Comparison of ENCODE assay signal across 16 cellular contexts in genomic region chr14:103071544-103072251, GRCh38. TPM values are rescaled to one million over a fixed set of nuclear protein-coding genes. Genes with fewer than 3 reads are reported as not detected.
DNase-seq lines count a peak whose midpoint lies in the region; ATAC-seq and TF ChIP-seq lines count a peak whose summit lies in the region.
"Had no signal": no experiment of that assay in that cellular context is flagged by ENCODE, and none has a peak within 500 bp of the region (broad histone marks: within the 10 kb centered on the region; RNA-seq: fewer than 3 reads in every experiment).

No MANE protein-coding gene starts in this region.

- ATAC-seq in esophagus mucosa: peak; percentile 49
- ATAC-seq in HG03097 (IDR thresholded peaks at IDR 0.05; ENCODE audit: low FRiP score, unreplicated experiment): no peak
- no peak for ATAC-seq in GM18505 (IDR thresholded peaks at IDR 0.05; ENCODE audit: unreplicated experiment)

- DNase-seq in ELF-1 (ENCODE audit: low read depth, low spot score) (peak; percentile 22), NCI-H226 (peak; percentile 57), posterior vena cava (ENCODE audit: low spot score) (peak; percentile 83), NCI-H1930 (lab: John Stamatoyannopoulos, UW) (no peak), activated gamma-delta T cell treated with Interleukin-2 at 50 U/mL for 16 hours (no peak)
- DNase-seq: activated CD4-positive, alpha-beta T cell treated with anti-CD3 and anti-CD28 coated beads for 48 hours; activated T-cell treated with anti-CD3 and anti-CD28 coated beads, Interleukin-2, amount 50 U/mL, for 1 hour; BE2C; DND-41; HCEC 1CT; NCI-H2029; T-helper 2 cell had no signal

- TF ChIP-seq POLR2A in GM18505 (IDR thresholded peaks at IDR 0.05; ENCODE audit: borderline replicate concordance, extremely low read depth, insufficient read depth, insufficient read length): no peak

- intact Hi-C loops in posterior vena cava (cut with DNase I): no loop called here

RNA-seq across cellular contexts. Expression of gene LBHD2, which starts 12.3 kb away (rescaled TPM):
- total RNA-seq in esophagus mucosa (not detected), posterior vena cava (not detected)
- total RNA-seq: fibroblast of lung had no signal

RNA-seq across cellular contexts. Expression of gene CDC42BPB, which starts 14.3 kb away (rescaled TPM):
- total RNA-seq in esophagus mucosa: 48.5 TPM
- total RNA-seq in posterior vena cava: 10 to 100 TPM; 81.1 to 89.3 TPM

RNA-seq across cellular contexts. Expression of gene EXOC3L4, which starts 22.8 kb away (rescaled TPM):
- total RNA-seq in esophagus mucosa (0.20 TPM), posterior vena cava (1 to 10 TPM; 1.0 to 2.5 TPM)

RNA-seq across cellular contexts. Expression of gene TNFAIP2, which starts 51.6 kb away (rescaled TPM):
- 85.3 TPM for total RNA-seq in esophagus mucosa
- total RNA-seq in posterior vena cava: 100 to 1,000 TPM in 1 of 2 donors, 10 to 100 TPM in 1; 71.4 to 112 TPM

Comparison
In these comparisons a context has a peak if more than half of its experiments do, and no peak if none do; other contexts are left out.
1. DNase-seq: peak in ELF-1 (single experiment), NCI-H226 (single experiment) and posterior vena cava (single experiment); none in NCI-H1930 (0 of 2) and activated gamma-delta T cell treated with Interleukin-2 at 50 U/mL for 16 hours (single experiment).